ENCODE assay signal across 8 cellular contexts in the genomic region with DNA sequence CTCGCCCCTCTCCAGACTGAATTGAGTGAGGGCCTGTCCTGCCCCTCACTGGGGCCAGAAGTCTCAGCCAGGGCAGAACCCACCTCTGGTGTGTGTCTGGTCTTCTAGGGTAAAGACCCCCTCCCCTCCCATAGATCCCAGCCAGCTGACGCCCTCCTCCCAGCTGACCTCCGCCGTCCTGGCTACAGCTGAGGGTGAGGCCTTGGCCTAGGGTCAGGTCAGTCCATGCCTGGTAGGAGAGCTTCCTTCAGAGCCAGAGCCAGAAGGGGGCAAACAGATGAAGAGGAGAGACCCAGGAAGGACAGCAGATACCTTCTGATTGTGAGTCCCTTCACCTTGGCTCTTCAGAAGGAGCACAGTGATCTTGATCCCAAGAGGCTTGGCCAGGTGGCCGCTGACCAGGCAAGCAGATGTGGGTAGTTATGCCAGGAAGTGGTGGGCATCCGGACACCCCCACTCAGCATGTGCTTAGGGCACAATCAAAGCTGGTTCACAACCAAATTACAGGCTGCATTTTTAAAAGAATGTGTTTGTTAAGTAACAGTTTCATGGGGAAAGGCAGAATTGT. TPM values are rescaled to one million over a fixed set of nuclear protein-coding genes. Genes with fewer than 3 reads are reported as not detected.
A peak's percentile ranks its signal among the peaks of the same experiment; 100 is the strongest.
DNase-seq lines count a peak whose midpoint lies in the region; ATAC-seq, FAIRE-seq and TF ChIP-seq lines count a peak whose summit lies in the region.

No MANE protein-coding gene starts in this region.

- peaks cover 48% of the 10 kb centered on the region for H3K36me3 Mint-ChIP-seq in activated CD8-positive, alpha-beta T cell treated with anti-CD3 and anti-CD28 coated beads for 36 hours (ENCODE audit: low read depth)
- peaks cover 7% of the 10 kb centered on the region for H3K36me3 Mint-ChIP-seq in endothelial cell (ENCODE audit: low read depth, unreplicated experiment)

- H2AFZ ChIP-seq in HepG2 (ENCODE audit: low read length), result no peak overlapping the region

- no peak overlapping the region for H3K9ac ChIP-seq in HepG2 (ENCODE audit: insufficient read depth, low read depth, low read length)

- no peaks in the 10 kb centered on the region for H3K27me3 ChIP-seq in HepG2 (ENCODE audit: control insufficient read depth in 1 of 2, insufficient read depth in 2 of 2, low read length in 2 of 2)
- H3K27me3 ChIP-seq in tibial nerve, result no peaks in the 10 kb centered on the region

- 73% methylated on average over 5 of the region's 6 CpGs for WGBS in HepG2 (ENCODE audit: low lambda C conversion rate)
- WGBS in tibial nerve, 2 donors, result 47 to 53% methylated on average over 5 to 6 of the region's 6 CpGs

- no peak for TF ChIP-seq RAD21 in HepG2 (CRISPR knock-in tag; IDR thresholded peaks at IDR 0.05)

- H3K4me3 ChIP-seq in HepG2 (replicated peaks in 1 of 3; ENCODE audit: insufficient read depth in 1 of 3, low read depth in 2 of 3, low read length in 3 of 3) (no peak overlapping the region), tibial nerve (no peak overlapping the region)

- TF ChIP-seq EP300 in HepG2 (IDR thresholded peaks at IDR 0.05; ENCODE audit: low read depth in 2 of 2, low read length in 2 of 2) (no peak), HepG2 (CRISPR knock-in tag; IDR thresholded peaks at IDR 0.05; ENCODE audit: borderline replicate concordance) (no peak), tibial nerve (IDR thresholded peaks at IDR 0.05) (no peak)

- no peak for TF ChIP-seq CTCF in activated CD8-positive, alpha-beta T cell treated with anti-CD3 and anti-CD28 coated beads for 36 hours (IDR thresholded peaks at IDR 0.05)
- TF ChIP-seq CTCF in HepG2 (CRISPR knock-in tag; IDR thresholded peaks at IDR 0.05) (no peak), tibial nerve (IDR thresholded peaks at IDR 0.05) (no peak), endothelial cell (IDR thresholded peaks at IDR 0.05; ENCODE audit: unreplicated experiment) (no peak)

- in situ Hi-C loops in HepG2 (cut with HindIII; ENCODE audit: extremely low pct_ligation_motif_present, low pct_unique_long_range_greater_than_20kb), result no loop called here

- H3K4me1 ChIP-seq in HepG2 (ENCODE audit: insufficient read depth, low read length), result peaks cover 6% of the 10 kb centered on the region
- H3K4me1 ChIP-seq in tibial nerve, result peaks cover 4 to 55% (median 29%) of the 10 kb centered on the region in 4 donors

- intact Hi-C loops in activated CD8-positive, alpha-beta T cell treated with anti-CD3 and anti-CD28 coated beads for 36 hours (cut with micrococcal nuclease), result no loop called here
- intact Hi-C loops in HepG2 (cut with micrococcal nuclease; ENCODE audit: unreplicated experiment), result no loop called here

- H3K4me3 Mint-ChIP-seq in activated CD8-positive, alpha-beta T cell treated with anti-CD3 and anti-CD28 coated beads for 36 hours, result peak overlapping the region; percentile 75
- H3K4me3 Mint-ChIP-seq in endothelial cell (ENCODE audit: unreplicated experiment), result no peak overlapping the region

- H3K27ac Mint-ChIP-seq in activated CD8-positive, alpha-beta T cell treated with anti-CD3 and anti-CD28 coated beads for 36 hours, result peak overlapping the region; percentile 99
- H3K27ac Mint-ChIP-seq in endothelial cell (ENCODE audit: unreplicated experiment), result no peak overlapping the region

- no peak for FAIRE-seq in HepG2 (lab: Jason Lieb, UNC)

- no peaks in the 10 kb centered on the region for H3K27me3 Mint-ChIP-seq in activated CD8-positive, alpha-beta T cell treated with anti-CD3 and anti-CD28 coated beads for 36 hours
- H3K27me3 Mint-ChIP-seq in endothelial cell (ENCODE audit: unreplicated experiment), result peaks cover 6% of the 10 kb centered on the region

- POLR2A ChIA-PET in activated CD8-positive, alpha-beta T cell treated with anti-CD3 and anti-CD28 coated beads for 36 hours (lab: Charles Lee), result interaction anchor here (0.8 to 2.8 kb wide), 11 partner anchors 8 to 378 kb away, joined by 3 to 16 read pairs (median 3); a partner anchor contains a TSS
- POLR2A ChIA-PET in HepG2 (lab: Yijun Ruan, JAX), result no interaction called here

- peak; percentile 5 for ATAC-seq in activated CD8-positive, alpha-beta T cell treated with anti-CD3 and anti-CD28 coated beads for 36 hours
- ATAC-seq in HepG2 (peak; percentile 50), GM18520 (IDR thresholded peaks at IDR 0.05; ENCODE audit: unreplicated experiment) (no peak)

- H3K79me2 ChIP-seq in HepG2 (ENCODE audit: insufficient read depth, low read length), result no peaks in the 10 kb centered on the region

- no peak overlapping the region for H3K4me2 ChIP-seq in HepG2 (ENCODE audit: low read depth, low read length)

- BruUV-seq in HepG2 (replicated peaks; lab: Mats Ljungman, UMichigan), result no TSS peak

- peak overlapping the region; percentile 27 for H3K27ac ChIP-seq in HepG2 (ENCODE audit: extremely low read length, insufficient read depth, low read length)
- peak overlapping the region; percentile 26 to 92 (median 81) for H3K27ac ChIP-seq in tibial nerve

- TF ChIP-seq POLR2A in HepG2 (IDR thresholded peaks at IDR 0.05; ENCODE audit: insufficient read depth in 1 of 2, low read depth in 2 of 2, low read length in 2 of 2) (no peak), tibial nerve (IDR thresholded peaks at IDR 0.05) (no peak)

- DNase-seq in activated naive CD4-positive, alpha-beta T cell treated with Interleukin-2 at 50 U/mL for 16 hours, result peak; percentile 18
- DNase-seq in activated naive CD4-positive, alpha-beta T cell treated with anti-CD3 and anti-CD28 coated beads, Interleukin-2, amount 50 U/mL, for 16 hours, result no peak
- peak; percentile 46 for DNase-seq in activated CD8-positive, alpha-beta T cell treated with anti-CD3 and anti-CD28 coated beads for 36 hours
- no peak for DNase-seq in HepG2 (ENCODE audit: low spot score)
- DNase-seq in tibial nerve (ENCODE audit: low spot score in 2 of 2), result no peak
- DNase-seq in endothelial cell (ENCODE audit: low spot score), result no peak
- DNase-seq in NCI-H510A (lab: John Stamatoyannopoulos, UW), result no peak

- CTCF ChIA-PET in activated CD8-positive, alpha-beta T cell treated with anti-CD3 and anti-CD28 coated beads for 36 hours (lab: Charles Lee), result interaction anchor here (1.0 to 3.0 kb wide), 12 partner anchors 8 to 144 kb away, joined by 3 to 24 read pairs (median 4); a partner anchor contains a TSS
- CTCF ChIA-PET in HepG2 (lab: Yijun Ruan, JAX; ENCODE audit: low intra/inter-chr PET ratio, low total read pairs), result no interaction called here

- H3K9me3 ChIP-seq in HepG2 (ENCODE audit: low read length), result no peaks in the 10 kb centered on the region
- no peaks in the 10 kb centered on the region for H3K9me3 ChIP-seq in tibial nerve

- H3K4me1 Mint-ChIP-seq in activated CD8-positive, alpha-beta T cell treated with anti-CD3 and anti-CD28 coated beads for 36 hours (ENCODE audit: low read depth), result peaks cover 52% of the 10 kb centered on the region
- H3K4me1 Mint-ChIP-seq in endothelial cell (ENCODE audit: unreplicated experiment), result peaks cover 4% of the 10 kb centered on the region

- no peaks in the 10 kb centered on the region for H4K20me1 ChIP-seq in HepG2 (ENCODE audit: insufficient read depth, low read length)

- H3K36me3 ChIP-seq in HepG2 (replicated peaks in 1 of 2; ENCODE audit: control insufficient read depth in 1 of 2, insufficient read depth in 2 of 2, low read length in 2 of 2), result peaks cover 16 to 36% of the 10 kb centered on the region in 2 experiments; a peak in 4 of 5 replicates
- H3K36me3 ChIP-seq in tibial nerve, result peaks cover 0 to 62% (median 10%) of the 10 kb centered on the region in 3 donors

- H3K9me3 Mint-ChIP-seq in activated CD8-positive, alpha-beta T cell treated with anti-CD3 and anti-CD28 coated beads for 36 hours, result no peaks in the 10 kb centered on the region
- peaks cover 5% of the 10 kb centered on the region for H3K9me3 Mint-ChIP-seq in endothelial cell (ENCODE audit: unreplicated experiment)

TF ChIP-seq in HepG2, 621 proteins besides CTCF, POLR2A, EP300 and RAD21 (continues in another document):
- TF ChIP-seq RFXANK (CRISPR knock-in tag; IDR thresholded peaks at IDR 0.05) (no peak), YEATS2 (CRISPR knock-in tag; IDR thresholded peaks at IDR 0.05; ENCODE audit: borderline replicate concordance) (no peak), ZSCAN22 (CRISPR knock-in tag; IDR thresholded peaks at IDR 0.05) (no peak), ETV5 (CRISPR knock-in tag; IDR thresholded peaks at IDR 0.05; ENCODE audit: borderline replicate concordance) (no peak), ZNF607 (CRISPR knock-in tag; IDR thresholded peaks at IDR 0.05; ENCODE audit: borderline replicate concordance) (no peak)

RNA-seq across cellular contexts. Expression of a gene that starts 29.8 kb away (rescaled TPM):
- total RNA-seq in activated CD8-positive, alpha-beta T cell treated with anti-CD3 and anti-CD28 coated beads for 36 hours, result 10 to 100 TPM; 58.7 to 61.2 TPM
- total RNA-seq in HepG2 (2016; rRNA removed; fragmentation: Illumina TruSeq; extraction: Trizol) (15.1 and 15.6 TPM in 2 replicates), tibial nerve (10 to 100 TPM; 58.8 to 90.6 (median 73.9) TPM), endothelial cell (ENCODE audit: unreplicated experiment) (3.0 TPM)
- total RNA-seq in HepG2 (2016; cell fraction: cytosol; rRNA removed; fragmentation: Illumina TruSeq; extraction: Trizol; ENCODE audit: low read depth), result 3.9 and 4.4 TPM in 2 replicates
- 15.7 and 16.4 TPM in 2 replicates for total RNA-seq in HepG2 (2016; cell fraction: insoluble cytoplasmic fraction; rRNA removed; fragmentation: Illumina TruSeq; extraction: Trizol)
- 9.9 and 14.2 TPM in 2 replicates for total RNA-seq in HepG2 (2016; cell fraction: membrane; rRNA removed; fragmentation: Illumina TruSeq; extraction: Trizol)
- 10.7 and 11.7 TPM in 2 replicates for total RNA-seq in HepG2 (2016; cell fraction: nucleus; rRNA removed; fragmentation: Illumina TruSeq; extraction: Trizol)
- polyA plus RNA-seq in HepG2 (2011; rRNA removed), result 7.5 and 9.1 TPM in 2 replicates
- 6.2 and 7.4 TPM in 2 replicates for polyA plus RNA-seq in HepG2 (2011; cell fraction: cytosol; rRNA removed)
- 10.9 and 11.6 TPM in 2 replicates for polyA plus RNA-seq in HepG2 (2011; cell fraction: nucleus; rRNA removed)
- polyA plus RNA-seq in HepG2 (2012), result 5.4 and 7.6 TPM in 2 replicates
- polyA plus RNA-seq in HepG2 (2016; cell fraction: cytosol; fragmentation: Illumina TruSeq; extraction: Trizol; ENCODE audit: low read depth), result 1.7 and 2.3 TPM in 2 replicates
- 10.3 and 12.8 TPM in 2 replicates for polyA plus RNA-seq in HepG2 (2016; cell fraction: insoluble cytoplasmic fraction; fragmentation: Illumina TruSeq; extraction: Trizol; ENCODE audit: low read depth)
- 4.9 and 6.8 TPM in 2 replicates for polyA plus RNA-seq in HepG2 (2016; cell fraction: membrane; fragmentation: Illumina TruSeq; extraction: Trizol; ENCODE audit: low read depth)
- polyA plus RNA-seq in HepG2 (2016; cell fraction: nucleus; fragmentation: Illumina TruSeq; extraction: Trizol; ENCODE audit: insufficient read depth, low read depth), result 12.5 and 13.5 TPM in 2 replicates
- 17.4 and 97.1 TPM in 2 replicates for polyA minus RNA-seq in HepG2 (2011; rRNA and poly(A)+ RNA removed; ENCODE audit: low replicate concordance)
- polyA minus RNA-seq in HepG2 (2011; cell fraction: cytosol; rRNA and poly(A)+ RNA removed), result 6.2 and 12.3 TPM in 2 replicates
- 7.2 and 7.7 TPM in 2 replicates for polyA minus RNA-seq in HepG2 (2011; cell fraction: nucleus; rRNA and poly(A)+ RNA removed)

Comparison
In these comparisons a context has a peak if more than half of its experiments do, and no peak if none do; other contexts are left out.
1. DNase-seq: peak in activated naive CD4-positive, alpha-beta T cell treated with Interleukin-2 at 50 U/mL for 16 hours (single experiment) and activated CD8-positive, alpha-beta T cell treated with anti-CD3 and anti-CD28 coated beads for 36 hours (single experiment); none in activated naive CD4-positive, alpha-beta T cell treated with anti-CD3 and anti-CD28 coated beads, Interleukin-2, amount 50 U/mL, for 16 hours (single experiment), HepG2 (single experiment), tibial nerve (0 of 2), endothelial cell (single experiment) and NCI-H510A (single experiment).